Comparison of ENCODE assay signal across 25 cellular contexts in genomic region chr22:36850016-36850415, GRCh38. TPM values are rescaled to one million over a fixed set of nuclear protein-coding genes. Genes with fewer than 3 reads are reported as not detected.
"Had no signal": no experiment of that assay in that cellular context is flagged by ENCODE, and none has a peak within 500 bp of the region (broad histone marks: within the 10 kb centered on the region; RNA-seq: fewer than 3 reads in every experiment).

No MANE protein-coding gene starts in this region.

- H3K9me3 ChIP-seq: SJSA1 had no signal

- H3K27ac ChIP-seq: SJSA1, SK-N-MC had no signal

- H3K4me3 ChIP-seq: MG63, SJSA1, SK-N-MC had no signal

- H3K4me1 ChIP-seq: SJSA1 had no signal

- ATAC-seq: HepG2 had no signal

- H3K36me3 ChIP-seq: MG63, SJSA1 had no signal

- DNase-seq: IMR-90, Karpas-422, KG1, MG63, NCI-H1092, NCI-H1105 treated with DMSO at 0.1 percent for 48 hours, NCI-H1417 treated with DMSO at 0.1 percent for 48 hours, NCI-H146, NCI-H1694 treated with DMSO at 0.1 percent for 48 hours, NCI-H2029, NCI-H2081 treated with DMSO at 0.1 percent for 48 hours, NCI-H2171, NCI-H226, NCI-H446, NCI-H510A, NCI-H524 treated with DMSO at 0.1 percent for 48 hours, NCI-H69, NCI-H774, Right ventricle myocardium superior, RPMI8226, SIG-M5 had no signal

RNA-seq across cellular contexts. Expression of gene NCF4, which starts 10.8 kb away (rescaled TPM):
- total RNA-seq: HepG2, HT1080, IMR-90, SJSA1 had no signal
- polyA plus RNA-seq: HepG2, IMR-90 had no signal

RNA-seq across cellular contexts. Expression of gene PVALB, which starts 33.2 kb away (rescaled TPM):
- total RNA-seq: HepG2, HT1080, IMR-90, Right ventricle myocardium superior, SJSA1 had no signal
- polyA plus RNA-seq: HepG2, IMR-90 had no signal
